In genomic region chr5:112419596-112420110, GRCh38 we compare ENCODE assay signal across 8 cellular contexts. TPM values are rescaled to one million over a fixed set of nuclear protein-coding genes. Genes with fewer than 3 reads are reported as not detected.
DNase-seq lines count a peak whose midpoint lies in the region; ATAC-seq, FAIRE-seq and TF ChIP-seq lines count a peak whose summit lies in the region.

No MANE protein-coding gene starts in this region.

- H3K36me3 ChIP-seq in SU-DHL-6 (ENCODE audit: low read length): no peaks in the 10 kb centered on the region
- no peaks in the 10 kb centered on the region for H3K36me3 ChIP-seq in mucosa of descending colon (ENCODE audit: low read depth)

- intact Hi-C loops in mucosa of descending colon (cut with DNase I, micrococcal nuclease): loop anchor here in 1 of 2 donors (10.0 kb wide), 1 partner anchor 245 kb away; no protein-coding TSS in a partner anchor

- no peaks in the 10 kb centered on the region for H4K20me1 ChIP-seq in SU-DHL-6 (ENCODE audit: low read depth, low read length)

- TF ChIP-seq CTCF in SU-DHL-6 (IDR thresholded peaks at IDR 0.05; ENCODE audit: insufficient read depth, low read length, poor library complexity, severe bottlenecking) (no peak), epithelial cell of esophagus (IDR thresholded peaks at IDR 0.05; ENCODE audit: insufficient read depth, low read depth, low read length, missing control alignments) (no peak), mucosa of descending colon (IDR thresholded peaks at IDR 0.05) (no peak)

- no peaks in the 10 kb centered on the region for H3K79me2 ChIP-seq in SU-DHL-6 (ENCODE audit: insufficient read depth, low read length)

- H3F3A ChIP-seq in SU-DHL-6 (ENCODE audit: insufficient read depth): no peaks in the 10 kb centered on the region

- peak; percentile 45 for ATAC-seq in GM19372 (IDR thresholded peaks at IDR 0.05; ENCODE audit: low read depth, unreplicated experiment)
- ATAC-seq in HG03342 (IDR thresholded peaks at IDR 0.05; ENCODE audit: unreplicated experiment): peak; percentile 36
- ATAC-seq in mucosa of descending colon: peak; percentile 88

- no peaks in the 10 kb centered on the region for H3K4me1 ChIP-seq in mucosa of descending colon (ENCODE audit: low read depth)

- H2AFZ ChIP-seq in SU-DHL-6 (ENCODE audit: low read depth, low read length, severe bottlenecking): peak overlapping the region; percentile 46

- no peaks in the 10 kb centered on the region for H3K27me3 ChIP-seq in SU-DHL-6 (ENCODE audit: low read length)

- peak overlapping the region; percentile 33 for H3K4me2 ChIP-seq in SU-DHL-6 (ENCODE audit: low read depth, low read length, poor library complexity, severe bottlenecking)

- DNase-seq in DMS79 treated with DMSO at 0.1 percent for 48 hours (lab: John Stamatoyannopoulos, UW): peak; percentile 40
- DNase-seq in epithelial cell of esophagus (ENCODE audit: low read depth): peak; percentile 70
- DNase-seq in mucosa of descending colon: peak; percentile 75 to 84 (median 82)
- peak; percentile 67 for DNase-seq in urothelium cell line (ENCODE audit: low spot score)
- no peak for DNase-seq in medulla oblongata (ENCODE audit: extremely low spot score)

- H3K9me3 ChIP-seq in SU-DHL-6 (ENCODE audit: insufficient read depth, low read length) (no peaks in the 10 kb centered on the region), mucosa of descending colon (no peaks in the 10 kb centered on the region)

- no peak overlapping the region for H3K9ac ChIP-seq in SU-DHL-6 (ENCODE audit: low read length)

- no peak overlapping the region for H3K27ac ChIP-seq in SU-DHL-6 (ENCODE audit: low read depth, low read length)

- FAIRE-seq in urothelium cell line (lab: Jason Lieb, UNC): peak; percentile 30

- H3K9me2 ChIP-seq in SU-DHL-6 (replicated peaks; ENCODE audit: insufficient read depth, low read length): no peaks in the 10 kb centered on the region

- H3K4me3 ChIP-seq in SU-DHL-6 (ENCODE audit: insufficient read depth, low read length, poor library complexity, severe bottlenecking) (peak overlapping the region; percentile 33), epithelial cell of esophagus (ENCODE audit: low read length) (peak overlapping the region; percentile 89), mucosa of descending colon (peak overlapping the region; percentile 64)

RNA-seq across cellular contexts. Expression of gene EPB41L4A, which starts 0.6 kb away (rescaled TPM):
- 10 to 100 TPM; 11.8 to 18.2 (median 13.2) TPM for total RNA-seq in mucosa of descending colon

Comparison
In these comparisons a context has a peak if more than half of its experiments do, and no peak if none do; other contexts are left out.
1. ATAC-seq: peak in every context shown above with its lines; median percentile 88 in mucosa of descending colon; 45 in GM19372; 36 in HG03342.
2. H3K4me3 ChIP-seq: peak in every context shown above with its lines; median percentile 89 in epithelial cell of esophagus; 64 in mucosa of descending colon; 33 in SU-DHL-6.